Comparison of ENCODE assay signal across 9 cellular contexts in the genomic region with DNA sequence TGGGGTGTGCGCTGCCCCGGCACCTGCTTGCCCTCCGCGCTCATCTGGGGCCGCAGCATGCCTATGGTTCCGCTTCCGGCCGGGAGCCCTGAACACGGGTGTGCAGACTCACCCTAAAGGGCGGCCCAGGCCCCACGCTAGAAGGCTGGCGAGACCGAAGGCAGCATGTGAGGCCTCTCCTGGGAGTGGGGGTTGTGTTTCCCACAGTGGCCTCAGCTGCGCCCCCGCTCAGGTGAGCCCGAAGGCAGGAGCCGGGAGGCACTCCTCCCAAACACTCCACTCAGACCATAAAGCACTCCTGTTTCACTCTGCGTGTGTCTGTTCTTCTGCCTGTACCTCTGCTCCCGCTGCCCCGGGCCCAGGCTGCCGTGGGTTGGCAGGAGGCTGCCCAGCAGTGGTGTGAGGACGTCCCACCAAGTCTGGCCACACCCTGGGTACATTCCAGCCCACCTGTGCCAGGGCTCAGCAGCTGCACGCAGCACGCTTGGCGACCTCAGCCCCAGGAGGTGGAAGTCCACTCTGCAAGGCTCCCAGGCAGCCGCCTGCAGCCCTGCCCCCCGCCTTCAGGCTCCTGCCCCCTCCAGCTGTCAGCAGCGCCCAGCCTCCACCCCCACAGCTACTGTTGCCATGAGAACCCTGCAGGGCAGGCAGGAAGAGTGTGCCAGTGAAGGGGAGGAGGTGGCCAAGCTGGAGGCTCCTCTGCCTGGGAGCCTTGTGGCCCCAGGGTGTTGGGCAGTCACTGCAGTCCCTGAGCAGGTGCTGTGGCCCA. TPM values are rescaled to one million over a fixed set of nuclear protein-coding genes. Genes with fewer than 3 reads are reported as not detected.
DNase-seq lines count a peak whose midpoint lies in the region; ATAC-seq and TF ChIP-seq lines count a peak whose summit lies in the region.
"Had no signal": no experiment of that assay in that cellular context is flagged by ENCODE, and none has a peak within 500 bp of the region (broad histone marks: within the 10 kb centered on the region; RNA-seq: fewer than 3 reads in every experiment).

No MANE protein-coding gene starts in this region.

- H3K36me3 Mint-ChIP-seq in brain: no peaks in the 10 kb centered on the region
- H3K36me3 Mint-ChIP-seq: IgD-negative memory B cell had no signal

- DNase-seq in H4 (ENCODE audit: low spot score): peak; percentile 83
- DNase-seq in NCI-H2227 treated with DMSO at 0.1 percent for 48 hours (lab: John Stamatoyannopoulos, UW): peak; percentile 43
- peak; percentile 79 for DNase-seq in midbrain (lab: John Stamatoyannopoulos, UW)
- DNase-seq in GOT3 (lab: John Stamatoyannopoulos, UW): no peak
- DNase-seq in activated CD4-positive, alpha-beta T cell treated with anti-CD3 and anti-CD28 coated beads for 1 hour: no peak

- peak overlapping the region; percentile 67 to 96 (median 89) for H3K27ac Mint-ChIP-seq in brain

- no peaks in the 10 kb centered on the region for H3K9me3 Mint-ChIP-seq in brain
- H3K9me3 Mint-ChIP-seq: IgD-negative memory B cell had no signal

- peaks cover 5% of the 10 kb centered on the region for H3K27me3 Mint-ChIP-seq in brain

- H3K4me3 Mint-ChIP-seq in brain: peak overlapping the region in 4 of 5 experiments; percentile 52 to 84 (median 59)

- ATAC-seq in GM21737 (IDR thresholded peaks at IDR 0.05; ENCODE audit: unreplicated experiment) (no peak), GM18867 (IDR thresholded peaks at IDR 0.05; ENCODE audit: unreplicated experiment) (no peak)

- no peak for TF ChIP-seq CTCF in brain (conservative IDR thresholded peaks at IDR 0.05)

- peaks cover 37% of the 10 kb centered on the region for H3K4me1 Mint-ChIP-seq in brain

RNA-seq across cellular contexts. Expression of a gene that starts 1.2 kb away (rescaled TPM):
- total RNA-seq in H4 (2014; rRNA removed; shearing (Covaris generic)): 0.06 and 0.21 TPM in 2 replicates
- 10.5 TPM for polyA plus RNA-seq in brain (ENCODE audit: insufficient read depth, low read depth, low replicate concordance)

RNA-seq across cellular contexts. Expression of a gene that starts 8.1 kb away (rescaled TPM):
- 100 and 119 TPM in 2 replicates for total RNA-seq in H4 (2014; rRNA removed; shearing (Covaris generic))
- 259 TPM for polyA plus RNA-seq in brain (ENCODE audit: insufficient read depth, low read depth, low replicate concordance)

RNA-seq across cellular contexts. Expression of a gene that starts 11.1 kb away (rescaled TPM):
- 0.12 and 0.15 TPM in 2 replicates for total RNA-seq in H4 (2014; rRNA removed; shearing (Covaris generic))
- polyA plus RNA-seq in brain (ENCODE audit: insufficient read depth, low read depth, low replicate concordance): 0.93 TPM

RNA-seq across cellular contexts. Expression of a gene that starts 25.0 kb away (rescaled TPM):
- total RNA-seq in H4 (2014; rRNA removed; shearing (Covaris generic)): 458 and 510 TPM in 2 replicates
- 974 TPM for polyA plus RNA-seq in brain (ENCODE audit: insufficient read depth, low read depth, low replicate concordance)

RNA-seq across cellular contexts. Expression of a gene that starts 33.3 kb away (rescaled TPM):
- 23.6 and 35.0 TPM in 2 replicates for total RNA-seq in H4 (2014; rRNA removed; shearing (Covaris generic))
- 170 TPM for polyA plus RNA-seq in brain (ENCODE audit: insufficient read depth, low read depth, low replicate concordance)

Comparison
In these comparisons a context has a peak if more than half of its experiments do, and no peak if none do; other contexts are left out.
1. DNase-seq: peak in H4 (single experiment), NCI-H2227 treated with DMSO at 0.1 percent for 48 hours (single experiment) and midbrain (single experiment); none in GOT3 (single experiment) and activated CD4-positive, alpha-beta T cell treated with anti-CD3 and anti-CD28 coated beads for 1 hour (single experiment).